Comparison of ENCODE assay signal across 8 cellular contexts in genomic region chr17:2712300-2713043, GRCh38. TPM values are rescaled to one million over a fixed set of nuclear protein-coding genes. Genes with fewer than 3 reads are reported as not detected.
A peak's percentile ranks its signal among the peaks of the same experiment; 100 is the strongest.
DNase-seq lines count a peak whose midpoint lies in the region; ATAC-seq lines count a peak whose summit lies in the region.

No MANE protein-coding gene starts in this region.

- no peaks in the 10 kb centered on the region for H3K9me3 Mint-ChIP-seq in T-helper 1 cell treated with Interleukin-12 subunit alpha and Interleukin-12 subunit beta and Interleukin-4 antibody, amounts not matched to agents 30 μg/mL and 1 μg/mL, for 36 hours
- no peaks in the 10 kb centered on the region for H3K9me3 Mint-ChIP-seq in activated T-helper 17 cell treated with anti-CD3 and anti-CD28 coated beads, Interleukin-2, amount 50 U/mL, for 72 hours
- no peaks in the 10 kb centered on the region for H3K9me3 Mint-ChIP-seq in stimulated activated naive CD8-positive, alpha-beta T cell treated with anti-CD3 and anti-CD28 coated beads, Interleukin-15, amount 100 ng/mL, for 72 hours

- peak overlapping the region; percentile 85 for H3K27ac Mint-ChIP-seq in T-helper 1 cell treated with Interleukin-12 subunit alpha and Interleukin-12 subunit beta and Interleukin-4 antibody, amounts not matched to agents 30 μg/mL and 1 μg/mL, for 36 hours
- H3K27ac Mint-ChIP-seq in activated T-helper 17 cell treated with anti-CD3 and anti-CD28 coated beads, Interleukin-2, amount 50 U/mL, for 72 hours, result peak overlapping the region; percentile 93
- peak overlapping the region; percentile 77 to 88 for H3K27ac Mint-ChIP-seq in stimulated activated naive CD8-positive, alpha-beta T cell treated with anti-CD3 and anti-CD28 coated beads, Interleukin-15, amount 100 ng/mL, for 72 hours

- no peaks in the 10 kb centered on the region for H3K36me3 ChIP-seq in iPS-15b (ENCODE audit: control insufficient read depth, insufficient read depth, low read length)

- peak overlapping the region; percentile 77 for H3K4me3 ChIP-seq in iPS-15b (ENCODE audit: low read depth, low read length)

- H3K27me3 ChIP-seq in iPS-15b (ENCODE audit: control insufficient read depth, insufficient read depth, low read length), result peaks cover 4% of the 10 kb centered on the region

- H3K27me3 Mint-ChIP-seq in T-helper 1 cell treated with Interleukin-12 subunit alpha and Interleukin-12 subunit beta and Interleukin-4 antibody, amounts not matched to agents 30 μg/mL and 1 μg/mL, for 36 hours (ENCODE audit: low read depth), result no peaks in the 10 kb centered on the region
- no peaks in the 10 kb centered on the region for H3K27me3 Mint-ChIP-seq in activated T-helper 17 cell treated with anti-CD3 and anti-CD28 coated beads, Interleukin-2, amount 50 U/mL, for 72 hours
- no peaks in the 10 kb centered on the region for H3K27me3 Mint-ChIP-seq in stimulated activated naive CD8-positive, alpha-beta T cell treated with anti-CD3 and anti-CD28 coated beads, Interleukin-15, amount 100 ng/mL, for 72 hours

- peaks cover 25% of the 10 kb centered on the region for H3K4me1 Mint-ChIP-seq in T-helper 1 cell treated with Interleukin-12 subunit alpha and Interleukin-12 subunit beta and Interleukin-4 antibody, amounts not matched to agents 30 μg/mL and 1 μg/mL, for 36 hours (ENCODE audit: low read depth)
- peaks cover 23% of the 10 kb centered on the region for H3K4me1 Mint-ChIP-seq in activated T-helper 17 cell treated with anti-CD3 and anti-CD28 coated beads, Interleukin-2, amount 50 U/mL, for 72 hours
- H3K4me1 Mint-ChIP-seq in stimulated activated naive CD8-positive, alpha-beta T cell treated with anti-CD3 and anti-CD28 coated beads, Interleukin-15, amount 100 ng/mL, for 72 hours, result peaks cover 49% of the 10 kb centered on the region

- ATAC-seq in activated T-helper 17 cell treated with anti-CD3 and anti-CD28 coated beads, Interleukin-2, amount 50 U/mL, for 72 hours (replicated peaks), result peak; percentile 2
- ATAC-seq in stimulated activated naive CD8-positive, alpha-beta T cell treated with anti-CD3 and anti-CD28 coated beads, Interleukin-15, amount 100 ng/mL, for 72 hours, result peak; percentile 5
- ATAC-seq in GM21723 (IDR thresholded peaks at IDR 0.05; ENCODE audit: unreplicated experiment), result no peak

- DNase-seq in T-helper 1 cell (no peak), cerebellar nuclear complex (lab: John Stamatoyannopoulos, UW) (no peak), ecto neural progenitor cell (ENCODE audit: low spot score) (no peak)
- no peak for DNase-seq in stimulated activated naive CD8-positive, alpha-beta T cell treated with anti-CD3 and anti-CD28 coated beads, Interleukin-15, amount 100 ng/mL, for 72 hours

- H3K36me3 Mint-ChIP-seq in T-helper 1 cell treated with Interleukin-12 subunit alpha and Interleukin-12 subunit beta and Interleukin-4 antibody, amounts not matched to agents 30 μg/mL and 1 μg/mL, for 36 hours (ENCODE audit: low read depth), result no peaks in the 10 kb centered on the region
- H3K36me3 Mint-ChIP-seq in activated T-helper 17 cell treated with anti-CD3 and anti-CD28 coated beads, Interleukin-2, amount 50 U/mL, for 72 hours (ENCODE audit: low read depth), result peaks cover 9% of the 10 kb centered on the region

- peak overlapping the region; percentile 76 for H3K9ac ChIP-seq in iPS-15b (ENCODE audit: low read depth, low read length)

- H3K4me1 ChIP-seq in iPS-15b (ENCODE audit: control insufficient read depth, insufficient read depth, low read length), result peaks cover 22% of the 10 kb centered on the region

- H3K9me3 ChIP-seq in iPS-15b (ENCODE audit: control insufficient read depth, insufficient read depth, low read length), result no peaks in the 10 kb centered on the region

- peak overlapping the region; percentile 88 for H3K4me3 Mint-ChIP-seq in T-helper 1 cell treated with Interleukin-12 subunit alpha and Interleukin-12 subunit beta and Interleukin-4 antibody, amounts not matched to agents 30 μg/mL and 1 μg/mL, for 36 hours
- peak overlapping the region; percentile 96 for H3K4me3 Mint-ChIP-seq in activated T-helper 17 cell treated with anti-CD3 and anti-CD28 coated beads, Interleukin-2, amount 50 U/mL, for 72 hours
- H3K4me3 Mint-ChIP-seq in stimulated activated naive CD8-positive, alpha-beta T cell treated with anti-CD3 and anti-CD28 coated beads, Interleukin-15, amount 100 ng/mL, for 72 hours, result peak overlapping the region; percentile 88 to 93

RNA-seq across cellular contexts. Expression of gene CLUH, which starts 0.9 kb away (rescaled TPM):
- total RNA-seq in activated T-helper 17 cell treated with anti-CD3 and anti-CD28 coated beads, Interleukin-2, amount 50 U/mL, for 72 hours, result 100 to 1,000 TPM in 1 of 2 donors, 10 to 100 TPM in 1; 49.5 to 122 TPM

RNA-seq across cellular contexts. Expression of gene CCDC92B, which starts 37.0 kb away (rescaled TPM):
- under 1 TPM in 1 of 2 donors, not detected in 1; 0.11 TPM for total RNA-seq in activated T-helper 17 cell treated with anti-CD3 and anti-CD28 coated beads, Interleukin-2, amount 50 U/mL, for 72 hours
